ENCODE assay signal across 26 cellular contexts in genomic region chr1:224637936-224638335, GRCh38. TPM values are rescaled to one million over a fixed set of nuclear protein-coding genes. Genes with fewer than 3 reads are reported as not detected.
DNase-seq lines count a peak whose midpoint lies in the region; ATAC-seq and TF ChIP-seq lines count a peak whose summit lies in the region.
"Had no signal": no experiment of that assay in that cellular context is flagged by ENCODE, and none has a peak within 500 bp of the region (broad histone marks: within the 10 kb centered on the region; RNA-seq: fewer than 3 reads in every experiment).

No MANE protein-coding gene starts in this region.

- H3K27ac ChIP-seq in CD4-positive, CD25-positive, alpha-beta regulatory T cell (ENCODE audit: insufficient read depth, low read length, poor library complexity, severe bottlenecking) = no peak overlapping the region
- H3K27ac ChIP-seq in mesenchymal stem cell (ENCODE audit: low read length, poor library complexity, severe bottlenecking) = no peak overlapping the region
- no peak overlapping the region for H3K27ac ChIP-seq in CD8-positive, alpha-beta T cell (ENCODE audit: low read depth, low read length)
- H3K27ac ChIP-seq: left lung, psoas muscle, RWPE1, sigmoid colon, thyroid gland had no signal

- H3K79me1 ChIP-seq in mesenchymal stem cell (replicated peaks; ENCODE audit: low read length, poor library complexity, severe bottlenecking) = peaks cover 41% of the 10 kb centered on the region

- no peak overlapping the region for H4K91ac ChIP-seq in mesenchymal stem cell (ENCODE audit: low read length)

- peak overlapping the region in 2 of 3 donors; percentile 4 to 78 for H3K27ac Mint-ChIP-seq in CD4-positive, CD25-positive, alpha-beta regulatory T cell
- H3K27ac Mint-ChIP-seq in T-helper 17 cell = peak overlapping the region; percentile 80
- H3K27ac Mint-ChIP-seq in CD8-positive, alpha-beta T cell = no peak overlapping the region
- H3K27ac Mint-ChIP-seq: naive B cell had no signal

- H3K4me1 ChIP-seq in CD4-positive, CD25-positive, alpha-beta regulatory T cell (ENCODE audit: control insufficient read depth, insufficient read depth, low read length, poor library complexity, severe bottlenecking) = peaks cover 8% of the 10 kb centered on the region
- H3K4me1 ChIP-seq in mesenchymal stem cell (ENCODE audit: control insufficient read depth, insufficient read depth, low read depth, low read length) = peaks cover 21% of the 10 kb centered on the region
- no peaks in the 10 kb centered on the region for H3K4me1 ChIP-seq in CD8-positive, alpha-beta T cell (ENCODE audit: insufficient read depth, low read length)
- H3K4me1 ChIP-seq: left lung, psoas muscle, sigmoid colon, thyroid gland had no signal

- no peak for TF ChIP-seq CTCF in CD8-positive, alpha-beta T cell (IDR thresholded peaks at IDR 0.05)

- H3K27me3 ChIP-seq in CD4-positive, CD25-positive, alpha-beta regulatory T cell (ENCODE audit: control insufficient read depth, insufficient read depth, low read length) = no peaks in the 10 kb centered on the region
- H3K27me3 ChIP-seq in mesenchymal stem cell (ENCODE audit: control insufficient read depth in 1 of 2, insufficient read depth in 1 of 2, low read length in 2 of 2) (no peaks in the 10 kb centered on the region), H7 (ENCODE audit: control insufficient read depth, insufficient read depth, low read length) (no peaks in the 10 kb centered on the region)
- no peaks in the 10 kb centered on the region for H3K27me3 ChIP-seq in CD8-positive, alpha-beta T cell (ENCODE audit: insufficient read depth, low read length)
- H3K27me3 ChIP-seq: left lung, MG63, sigmoid colon, thyroid gland had no signal

- no peak overlapping the region for H3K4me3 ChIP-seq in CD4-positive, CD25-positive, alpha-beta regulatory T cell (ENCODE audit: low read depth, low read length)
- H3K4me3 ChIP-seq in mesenchymal stem cell (ENCODE audit: insufficient read depth in 1 of 2, low read depth in 1 of 2, low read length in 2 of 2) (no peak overlapping the region), H7 (ENCODE audit: insufficient read depth, low read depth, low read length) (no peak overlapping the region)
- no peak overlapping the region for H3K4me3 ChIP-seq in CD8-positive, alpha-beta T cell (ENCODE audit: low read depth, low read length)
- H3K4me3 ChIP-seq: left lung, MG63, psoas muscle, sigmoid colon, thyroid gland had no signal

- H3K27me3 Mint-ChIP-seq in CD4-positive, CD25-positive, alpha-beta regulatory T cell = peaks cover 17% of the 10 kb centered on the region
- H3K27me3 Mint-ChIP-seq in T-helper 17 cell = peaks cover 55% of the 10 kb centered on the region
- peaks cover 5% of the 10 kb centered on the region for H3K27me3 Mint-ChIP-seq in CD8-positive, alpha-beta T cell (ENCODE audit: low read depth)

- no peak for ATAC-seq in CD4-positive, CD25-positive, alpha-beta regulatory T cell (ENCODE audit: low read depth in 2 of 2)
- ATAC-seq in T-helper 17 cell = no peak
- no peak for ATAC-seq in CD8-positive, alpha-beta T cell
- ATAC-seq: left lung had no signal

- no peak overlapping the region for H2BK15ac ChIP-seq in mesenchymal stem cell (ENCODE audit: low read depth, poor library complexity, severe bottlenecking)

- no peaks in the 10 kb centered on the region for H3K36me3 ChIP-seq in CD4-positive, CD25-positive, alpha-beta regulatory T cell (ENCODE audit: control insufficient read depth, insufficient read depth, low read length)
- H3K36me3 ChIP-seq in mesenchymal stem cell (ENCODE audit: control insufficient read depth in 1 of 2, insufficient read depth in 2 of 2, low read depth in 1 of 2, low read length in 2 of 2) (peaks cover 7 to 91% of the 10 kb centered on the region in 2 experiments), H7 (replicated peaks; ENCODE audit: control insufficient read depth, insufficient read depth, low read length) (no peaks in the 10 kb centered on the region)
- no peaks in the 10 kb centered on the region for H3K36me3 ChIP-seq in CD8-positive, alpha-beta T cell (ENCODE audit: insufficient read depth, low read length)
- H3K36me3 ChIP-seq: left lung, MG63, sigmoid colon, thyroid gland had no signal

- POLR2A ChIA-PET in CD8-positive, alpha-beta T cell (lab: Charles Lee) = no interaction called here

- peaks cover 0 to 6% (median 4%) of the 10 kb centered on the region in 4 donors for H3K4me1 Mint-ChIP-seq in CD4-positive, CD25-positive, alpha-beta regulatory T cell
- peaks cover 9% of the 10 kb centered on the region for H3K4me1 Mint-ChIP-seq in T-helper 17 cell
- H3K4me1 Mint-ChIP-seq in CD8-positive, alpha-beta T cell (ENCODE audit: low read depth) = peaks cover 9% of the 10 kb centered on the region
- H3K4me1 Mint-ChIP-seq: naive B cell had no signal

- H3K9me3 Mint-ChIP-seq in CD4-positive, CD25-positive, alpha-beta regulatory T cell = peaks cover 0 to 1% (median 0%) of the 10 kb centered on the region in 7 donors
- no peaks in the 10 kb centered on the region for H3K9me3 Mint-ChIP-seq in CD8-positive, alpha-beta T cell
- H3K9me3 Mint-ChIP-seq: activated naive CD4-positive, alpha-beta T cell treated with anti-CD3 and anti-CD28 coated beads, Interleukin-2, amount 50 U/mL, for 72 hours; H9 had no signal

- no peak overlapping the region for H2BK120ac ChIP-seq in mesenchymal stem cell (ENCODE audit: low read depth, low read length)

- H3K4ac ChIP-seq in mesenchymal stem cell (ENCODE audit: low read depth in 1 of 2, low read length in 2 of 2) = no peak overlapping the region

- H2AK5ac ChIP-seq in mesenchymal stem cell (ENCODE audit: low read length, severe bottlenecking) = no peak overlapping the region

- peak overlapping the region in 1 of 2 experiments; percentile 2 for H3K14ac ChIP-seq in mesenchymal stem cell (ENCODE audit: low read length in 2 of 2)

- 94% methylated on average over 7 of the region's 7 CpGs for WGBS in mesenchymal stem cell

- no peak overlapping the region for H2BK5ac ChIP-seq in mesenchymal stem cell (ENCODE audit: low read depth, low read length, poor library complexity, severe bottlenecking)

- peak overlapping the region; percentile 32 for H4K8ac ChIP-seq in mesenchymal stem cell (ENCODE audit: low read length)

- no peak overlapping the region for H3K23ac ChIP-seq in mesenchymal stem cell (ENCODE audit: low read length in 2 of 2)

- no peaks in the 10 kb centered on the region for H3K36me3 Mint-ChIP-seq in CD4-positive, CD25-positive, alpha-beta regulatory T cell
- peaks cover 5% of the 10 kb centered on the region for H3K36me3 Mint-ChIP-seq in T-helper 17 cell (ENCODE audit: low read depth)
- no peaks in the 10 kb centered on the region for H3K36me3 Mint-ChIP-seq in CD8-positive, alpha-beta T cell
- H3K36me3 Mint-ChIP-seq: activated naive CD4-positive, alpha-beta T cell treated with anti-CD3 and anti-CD28 coated beads, Interleukin-2, amount 50 U/mL, for 72 hours; naive B cell had no signal

- H3K4me2 ChIP-seq in mesenchymal stem cell (ENCODE audit: low read length, poor library complexity, severe bottlenecking) = no peak overlapping the region

- no peak overlapping the region for H3K9ac ChIP-seq in mesenchymal stem cell (ENCODE audit: low read length)

- peak overlapping the region in 1 of 2 experiments; percentile 68 for H2BK12ac ChIP-seq in mesenchymal stem cell (ENCODE audit: low read length in 2 of 2)

- no peak overlapping the region for H2AFZ ChIP-seq in mesenchymal stem cell (ENCODE audit: low read depth, low read length)

- peak overlapping the region; percentile 37 to 59 for H3K18ac ChIP-seq in mesenchymal stem cell (ENCODE audit: low read depth in 1 of 2, low read length in 2 of 2)

- intact Hi-C loops in CD8-positive, alpha-beta T cell (cut with DNase I, micrococcal nuclease) = no loop called here
- intact Hi-C loops in head of caudate nucleus (cut with DNase I) = no loop called here

- H3K4me3 Mint-ChIP-seq in CD4-positive, CD25-positive, alpha-beta regulatory T cell = no peak overlapping the region
- H3K4me3 Mint-ChIP-seq in T-helper 17 cell = no peak overlapping the region
- H3K4me3 Mint-ChIP-seq in CD8-positive, alpha-beta T cell = no peak overlapping the region
- H3K4me3 Mint-ChIP-seq: H9, naive B cell had no signal

- no peaks in the 10 kb centered on the region for H3K9me3 ChIP-seq in CD4-positive, CD25-positive, alpha-beta regulatory T cell (ENCODE audit: control insufficient read depth in 2 of 2, low read length in 2 of 2)
- no peaks in the 10 kb centered on the region for H3K9me3 ChIP-seq in T-helper 17 cell (ENCODE audit: control insufficient read depth, low read length, poor library complexity, severe bottlenecking)
- no peaks in the 10 kb centered on the region for H3K9me3 ChIP-seq in mesenchymal stem cell (ENCODE audit: control insufficient read depth, low read length)
- H3K9me3 ChIP-seq in CD8-positive, alpha-beta T cell (ENCODE audit: low read length) = no peaks in the 10 kb centered on the region
- H3K9me3 ChIP-seq: left lung, MG63, psoas muscle, sigmoid colon, thyroid gland had no signal

- peak; percentile 62 for DNase-seq in DMS79 treated with DMSO at 0.1 percent for 48 hours (lab: John Stamatoyannopoulos, UW)
- DNase-seq in DMS79 (lab: John Stamatoyannopoulos, UW) = no peak
- no peak for DNase-seq in CD4-positive, CD25-positive, alpha-beta regulatory T cell
- DNase-seq in T-helper 17 cell = no peak
- DNase-seq in mesenchymal stem cell = no peak
- no peak for DNase-seq in CD8-positive, alpha-beta T cell
- no peak for DNase-seq in head of caudate nucleus
- DNase-seq in H7 = no peak
- DNase-seq: activated CD4-positive, alpha-beta T cell treated with anti-CD3 and anti-CD28 coated beads, Interleukin-2, amount 50 U/mL, for 48 hours; activated CD4-positive, CD25-positive, alpha-beta regulatory T cell; AML-193; central memory CD4-positive, alpha-beta T cell; dermis blood vessel endothelial cell; H9; left lung; naive B cell; NCI-H446; NCI-H774; psoas muscle; sigmoid colon; stimulated activated CD4-positive, alpha-beta T cell treated with anti-CD3 and anti-CD28 coated beads, Interleukin-15, amount 100 ng/mL, for 24 hours; stimulated activated naive CD4-positive, alpha-beta T cell treated with Interleukin-2 at 50 U/mL for 16 hours; thyroid gland had no signal

- CTCF ChIA-PET in CD8-positive, alpha-beta T cell (lab: Charles Lee) = no interaction called here

RNA-seq across cellular contexts. Expression of gene CNIH3, which starts 21.8 kb away (rescaled TPM):
- total RNA-seq in CD4-positive, CD25-positive, alpha-beta regulatory T cell = 2.6 TPM
- 1 to 10 TPM; 1.4 to 2.5 (median 1.9) TPM for polyA plus RNA-seq in CD4-positive, CD25-positive, alpha-beta regulatory T cell
- total RNA-seq in T-helper 17 cell = 1 to 10 TPM; 1.4 to 2.8 TPM
- polyA plus RNA-seq in mesenchymal stem cell (2013, experiment 1 of 2) = 5.4 TPM
- 6.0 TPM for polyA plus RNA-seq in mesenchymal stem cell (2013, experiment 2 of 2)
- total RNA-seq in CD8-positive, alpha-beta T cell = 1 to 10 TPM; 1.3 to 1.6 TPM
- 4.9 and 5.3 TPM in 2 replicates for total RNA-seq in H7 (2014; rRNA removed; shearing (Covaris generic))
